ENCODE assay signal across 29 cellular contexts in genomic region chrX:88325634-88326033, GRCh38.
"Had no signal": no experiment of that assay in that cellular context is flagged by ENCODE, and none has a peak within 500 bp of the region (broad histone marks: within the 10 kb centered on the region; RNA-seq: fewer than 3 reads in every experiment).

No MANE protein-coding gene starts in this region.

- H3K9me3 ChIP-seq: breast epithelium, esophagus muscularis mucosa, heart left ventricle, ovary, right lobe of liver, tibial nerve had no signal

- H3K36me3 Mint-ChIP-seq: activated naive CD4-positive, alpha-beta T cell treated with anti-CD3 and anti-CD28 coated beads, Interleukin-2, amount 50 U/mL, for 24 hours; immature natural killer cell; memory B cell; naive thymus-derived CD4-positive, alpha-beta T cell had no signal

- H3K4me1 ChIP-seq: breast epithelium, esophagus muscularis mucosa, foreskin keratinocyte, heart left ventricle, right lobe of liver, tibial nerve had no signal

- H3K27ac Mint-ChIP-seq: activated B cell treated with CpG ODN at 0.5 μM for 24 hours; activated CD8-positive, alpha-beta T cell treated with anti-CD3 and anti-CD28 coated beads for 36 hours; activated naive CD4-positive, alpha-beta T cell treated with anti-CD3 and anti-CD28 coated beads, Interleukin-2, amount 50 U/mL, for 24 hours; activated naive CD8-positive, alpha-beta T cell treated with anti-CD3 and anti-CD28 coated beads, Interleukin-2, amount 50 U/mL, for 24 hours; activated T-helper 17 cell treated with anti-CD3 and anti-CD28 coated beads, Interleukin-2, amount 50 U/mL, for 72 hours; dendritic cell treated with granulocyte-macrophage colony-stimulating factor and Interleukin-4, amounts not matched to agents 40 ng/mL and 50 ng/mL, for 4 days; endodermal cell; immature natural killer cell; memory B cell; naive thymus-derived CD4-positive, alpha-beta T cell; progenitor cell of endocrine pancreas had no signal

- H3K27ac ChIP-seq: breast epithelium, esophagus muscularis mucosa, foreskin keratinocyte, heart left ventricle, ovary, right lobe of liver, tibial nerve had no signal

- H3K27me3 ChIP-seq: esophagus muscularis mucosa, foreskin keratinocyte, heart left ventricle, ovary, tibial nerve had no signal

- H3K4me1 Mint-ChIP-seq: activated B cell treated with CpG ODN at 0.5 μM for 24 hours; activated naive CD4-positive, alpha-beta T cell treated with anti-CD3 and anti-CD28 coated beads, Interleukin-2, amount 50 U/mL, for 24 hours; activated naive CD8-positive, alpha-beta T cell treated with anti-CD3 and anti-CD28 coated beads, Interleukin-2, amount 50 U/mL, for 24 hours; activated T-helper 17 cell treated with anti-CD3 and anti-CD28 coated beads, Interleukin-2, amount 50 U/mL, for 72 hours; endodermal cell; immature natural killer cell; memory B cell; naive thymus-derived CD4-positive, alpha-beta T cell had no signal

- FAIRE-seq: TTC549 had no signal

- DNase-seq: activated B cell treated with CpG ODN at 0.5 μM for 24 hours; activated CD4-positive, alpha-beta T cell treated with anti-CD3 and anti-CD28 coated beads, Interleukin-2, amount 50 U/mL, for 1 hour; activated CD8-positive, alpha-beta T cell treated with anti-CD3 and anti-CD28 coated beads for 36 hours; activated gamma-delta T cell treated with Interleukin-2 at 50 U/mL for 16 hours; activated naive CD8-positive, alpha-beta T cell treated with anti-CD3 and anti-CD28 coated beads, Interleukin-2, amount 50 U/mL, for 24 hours; activated T-cell treated with anti-CD3 and anti-CD28 coated beads, Interleukin-2, amount 50 U/mL, for 4 hours; amygdala; central memory CD4-positive, alpha-beta T cell; endodermal cell; foreskin keratinocyte; heart left ventricle; hypothalamus; immature natural killer cell; kidney; midbrain; naive thymus-derived CD4-positive, alpha-beta T cell; ovary; right lobe of liver; stimulated activated CD4-positive, alpha-beta T cell treated with anti-CD3 and anti-CD28 coated beads, Interleukin-2, amount 100 ng/mL, for 48 hours; stimulated activated naive CD4-positive, alpha-beta T cell treated with Interleukin-2 at 50 U/mL for 16 hours had no signal

- H3K27me3 Mint-ChIP-seq: activated B cell treated with CpG ODN at 0.5 μM for 24 hours; activated CD8-positive, alpha-beta T cell treated with anti-CD3 and anti-CD28 coated beads for 36 hours; activated naive CD4-positive, alpha-beta T cell treated with anti-CD3 and anti-CD28 coated beads, Interleukin-2, amount 50 U/mL, for 24 hours; activated naive CD8-positive, alpha-beta T cell treated with anti-CD3 and anti-CD28 coated beads, Interleukin-2, amount 50 U/mL, for 24 hours; activated T-helper 17 cell treated with anti-CD3 and anti-CD28 coated beads, Interleukin-2, amount 50 U/mL, for 72 hours; dendritic cell treated with granulocyte-macrophage colony-stimulating factor and Interleukin-4, amounts not matched to agents 40 ng/mL and 50 ng/mL, for 4 days; memory B cell; naive thymus-derived CD4-positive, alpha-beta T cell; progenitor cell of endocrine pancreas had no signal

- H3K9me3 Mint-ChIP-seq: activated B cell treated with CpG ODN at 0.5 μM for 24 hours; activated naive CD4-positive, alpha-beta T cell treated with anti-CD3 and anti-CD28 coated beads, Interleukin-2, amount 50 U/mL, for 24 hours; activated T-cell treated with anti-CD3 and anti-CD28 coated beads, Interleukin-2, amount 50 U/mL, for 4 hours; activated T-helper 17 cell treated with anti-CD3 and anti-CD28 coated beads, Interleukin-2, amount 50 U/mL, for 72 hours; dendritic cell treated with granulocyte-macrophage colony-stimulating factor and Interleukin-4, amounts not matched to agents 40 ng/mL and 50 ng/mL, for 4 days; memory B cell had no signal

- H3K4me3 ChIP-seq: breast epithelium, esophagus muscularis mucosa, heart left ventricle, ovary, right lobe of liver, tibial nerve had no signal

- ATAC-seq: activated CD8-positive, alpha-beta T cell treated with anti-CD3 and anti-CD28 coated beads for 36 hours; activated naive CD8-positive, alpha-beta T cell treated with anti-CD3 and anti-CD28 coated beads, Interleukin-2, amount 50 U/mL, for 24 hours; activated T-cell treated with anti-CD3 and anti-CD28 coated beads, Interleukin-2, amount 50 U/mL, for 4 hours; activated T-helper 17 cell treated with anti-CD3 and anti-CD28 coated beads, Interleukin-2, amount 50 U/mL, for 72 hours; foreskin keratinocyte; heart left ventricle; naive thymus-derived CD4-positive, alpha-beta T cell; right lobe of liver had no signal

- H3K4me3 Mint-ChIP-seq: activated B cell treated with CpG ODN at 0.5 μM for 24 hours; activated CD8-positive, alpha-beta T cell treated with anti-CD3 and anti-CD28 coated beads for 36 hours; activated naive CD4-positive, alpha-beta T cell treated with anti-CD3 and anti-CD28 coated beads, Interleukin-2, amount 50 U/mL, for 24 hours; activated naive CD8-positive, alpha-beta T cell treated with anti-CD3 and anti-CD28 coated beads, Interleukin-2, amount 50 U/mL, for 24 hours; activated T-cell treated with anti-CD3 and anti-CD28 coated beads, Interleukin-2, amount 50 U/mL, for 4 hours; activated T-helper 17 cell treated with anti-CD3 and anti-CD28 coated beads, Interleukin-2, amount 50 U/mL, for 72 hours; dendritic cell treated with granulocyte-macrophage colony-stimulating factor and Interleukin-4, amounts not matched to agents 40 ng/mL and 50 ng/mL, for 4 days; endodermal cell; immature natural killer cell; memory B cell; naive thymus-derived CD4-positive, alpha-beta T cell had no signal

- H3K36me3 ChIP-seq: breast epithelium, esophagus muscularis mucosa, heart left ventricle, ovary, right lobe of liver, tibial nerve had no signal
